ENCODE assay signal across 1 cellular context in genomic region chr20:62208061-62208804, GRCh38.
TF ChIP-seq lines count a peak whose summit lies in the region.

No MANE protein-coding gene starts in this region.

TF ChIP-seq in HepG2, 621 proteins besides CTCF, POLR2A, EP300 and RAD21:
- TF ChIP-seq NCOA2 (CRISPR knock-in tag; IDR thresholded peaks at IDR 0.05) (no peak), POLR2G (IDR thresholded peaks at IDR 0.05; ENCODE audit: low read depth, low read length) (0 out of 2 replicates have a peak, but pooled peaks have one; percentile 28), SP4 (CRISPR knock-in tag; IDR thresholded peaks at IDR 0.05) (peak; percentile 17; the same call in 1 of the 2 replicates), ZNF276 (CRISPR knock-in tag; IDR thresholded peaks at IDR 0.05; ENCODE audit: low read depth) (no peak), RERE (CRISPR knock-in tag; IDR thresholded peaks at IDR 0.05; ENCODE audit: low read depth) (no peak), CCAR2 (optimal IDR thresholded peaks at IDR 0.05; ENCODE audit: low read depth, low read length) (no peak), FOXA1 (IDR thresholded peaks at IDR 0.05) (no peak), FOXA1 (CRISPR knock-in tag; IDR thresholded peaks at IDR 0.05) (no peak), ZFP90 (CRISPR knock-in tag; IDR thresholded peaks at IDR 0.05; ENCODE audit: borderline replicate concordance) (no peak), ZNF281 (CRISPR knock-in tag; IDR thresholded peaks at IDR 0.05; ENCODE audit: borderline replicate concordance) (no peak), KDM2A (CRISPR knock-in tag; IDR thresholded peaks at IDR 0.05; ENCODE audit: borderline replicate concordance, low read depth) (peak; percentile 3; the same call in 1 of the 2 replicates)
